ENCODE assay signal across 1 cellular context in the genomic region with DNA sequence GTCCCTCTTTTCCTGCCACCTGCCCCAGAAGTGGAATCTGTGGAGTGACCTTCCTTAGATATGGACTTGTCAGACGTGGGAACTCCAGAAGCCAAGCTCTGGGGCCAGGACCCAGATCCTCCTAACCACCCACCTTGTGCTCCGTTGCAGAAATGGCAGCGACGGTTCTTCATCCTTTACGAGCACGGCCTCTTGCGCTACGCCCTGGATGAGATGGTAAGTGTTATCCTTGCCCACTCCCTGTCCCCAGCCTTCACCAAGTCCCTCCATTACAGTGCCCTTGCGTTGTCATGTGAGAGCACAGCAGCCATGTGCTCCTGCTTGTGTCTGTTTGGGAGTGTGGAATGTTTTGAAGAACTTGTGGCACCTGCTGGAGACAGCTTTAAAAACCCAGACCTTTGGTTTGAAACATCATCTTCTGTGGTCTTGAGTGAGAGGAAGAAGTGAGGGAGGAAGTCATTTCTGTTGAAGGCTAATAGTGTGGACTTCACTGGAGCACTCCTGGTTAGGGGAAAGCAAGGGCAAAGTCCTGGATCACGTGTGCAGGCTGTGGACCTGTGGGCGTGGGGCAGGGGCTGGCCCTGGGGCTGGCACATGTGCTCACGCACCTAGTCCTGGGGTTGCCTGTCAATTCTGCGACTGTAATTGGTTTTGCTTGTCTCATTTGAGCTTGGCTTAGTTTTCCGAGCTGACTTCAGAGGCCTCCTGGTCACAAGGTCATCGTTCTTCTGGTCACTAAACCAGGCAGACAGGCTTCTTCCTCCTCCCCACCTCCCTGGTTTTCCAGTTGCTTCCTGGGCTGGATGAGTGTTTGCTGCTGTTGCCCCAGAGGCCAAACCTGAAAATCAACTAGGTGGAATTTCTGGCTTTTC.
TF ChIP-seq lines count a peak whose summit lies in the region.

No MANE protein-coding gene starts in this region.

TF ChIP-seq in HepG2, 621 proteins besides CTCF, POLR2A, EP300 and RAD21 (continued from another document and continues in another):
- peak; percentile 67; the same call in 1 of the 2 replicates for TF ChIP-seq NFKBIZ (CRISPR knock-in tag; IDR thresholded peaks at IDR 0.05)
- TF ChIP-seq, protein P1, sequence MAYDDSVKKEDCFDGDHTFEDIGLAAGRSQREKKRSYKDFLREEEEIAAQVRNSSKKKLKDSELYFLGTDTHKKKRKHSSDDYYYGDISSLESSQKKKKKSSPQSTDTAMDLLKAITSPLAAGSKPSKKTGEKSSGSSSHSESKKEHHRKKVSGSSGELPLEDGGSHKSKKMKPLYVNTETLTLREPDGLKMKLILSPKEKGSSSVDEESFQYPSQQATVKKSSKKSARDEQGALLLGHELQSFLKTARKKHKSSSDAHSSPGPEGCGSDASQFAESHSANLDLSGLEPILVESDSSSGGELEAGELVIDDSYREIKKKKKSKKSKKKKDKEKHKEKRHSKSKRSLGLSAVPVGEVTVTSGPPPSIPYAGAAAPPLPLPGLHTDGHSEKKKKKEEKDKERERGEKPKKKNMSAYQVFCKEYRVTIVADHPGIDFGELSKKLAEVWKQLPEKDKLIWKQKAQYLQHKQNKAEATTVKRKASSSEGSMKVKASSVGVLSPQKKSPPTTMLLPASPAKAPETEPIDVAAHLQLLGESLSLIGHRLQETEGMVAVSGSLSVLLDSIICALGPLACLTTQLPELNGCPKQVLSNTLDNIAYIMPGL (CRISPR knock-in tag; IDR thresholded peaks at IDR 0.05; ENCODE audit: borderline replicate concordance in 1 of 2, low read depth in 1 of 2), result 0 out of 4 replicates have a peak, but pooled peaks have one; percentile 19 to 42
- no peak for TF ChIP-seq ZC3H13 (CRISPR knock-in tag; IDR thresholded peaks at IDR 0.05)
- TF ChIP-seq ZMYM3 (CRISPR knock-in tag; IDR thresholded peaks at IDR 0.05), result peak; percentile 80
- peak; percentile 56; the same call in 1 of the 2 replicates for TF ChIP-seq ERF (CRISPR knock-in tag; IDR thresholded peaks at IDR 0.05)
- peak; percentile 97 for TF ChIP-seq ARNTL (CRISPR knock-in tag; IDR thresholded peaks at IDR 0.05)
- no peak; the same call in 1 of the 2 replicates for TF ChIP-seq ZNF574 (CRISPR knock-in tag; IDR thresholded peaks at IDR 0.05)
- TF ChIP-seq ZNF768 (CRISPR knock-in tag; IDR thresholded peaks at IDR 0.05), result no peak
- TF ChIP-seq, protein P2, sequence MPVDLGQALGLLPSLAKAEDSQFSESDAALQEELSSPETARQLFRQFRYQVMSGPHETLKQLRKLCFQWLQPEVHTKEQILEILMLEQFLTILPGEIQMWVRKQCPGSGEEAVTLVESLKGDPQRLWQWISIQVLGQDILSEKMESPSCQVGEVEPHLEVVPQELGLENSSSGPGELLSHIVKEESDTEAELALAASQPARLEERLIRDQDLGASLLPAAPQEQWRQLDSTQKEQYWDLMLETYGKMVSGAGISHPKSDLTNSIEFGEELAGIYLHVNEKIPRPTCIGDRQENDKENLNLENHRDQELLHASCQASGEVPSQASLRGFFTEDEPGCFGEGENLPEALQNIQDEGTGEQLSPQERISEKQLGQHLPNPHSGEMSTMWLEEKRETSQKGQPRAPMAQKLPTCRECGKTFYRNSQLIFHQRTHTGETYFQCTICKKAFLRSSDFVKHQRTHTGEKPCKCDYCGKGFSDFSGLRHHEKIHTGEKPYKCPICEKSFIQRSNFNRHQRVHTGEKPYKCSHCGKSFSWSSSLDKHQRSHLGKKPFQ (CRISPR knock-in tag; IDR thresholded peaks at IDR 0.05; ENCODE audit: insufficient replicate concordance), result no peak
- no peak for TF ChIP-seq MTF2 (CRISPR knock-in tag; IDR thresholded peaks at IDR 0.05; ENCODE audit: borderline replicate concordance)
- TF ChIP-seq ZNF616 (CRISPR knock-in tag; IDR thresholded peaks at IDR 0.05; ENCODE audit: low read depth), result 0 out of 2 replicates have a peak, but pooled peaks have one; percentile 42
- TF ChIP-seq THAP9 (CRISPR knock-in tag; IDR thresholded peaks at IDR 0.05; ENCODE audit: borderline replicate concordance), result peak; percentile 47; the same call in 1 of the 2 replicates
- peak; percentile 59; the same call in 1 of the 2 replicates for TF ChIP-seq ZNF709 (CRISPR knock-in tag; IDR thresholded peaks at IDR 0.05)
- peak; percentile 59 for TF ChIP-seq POGZ (CRISPR knock-in tag; IDR thresholded peaks at IDR 0.05)
- TF ChIP-seq ARNT2 (CRISPR knock-in tag; IDR thresholded peaks at IDR 0.05; ENCODE audit: low read depth), result 0 out of 2 replicates have a peak, but pooled peaks have one; percentile 49
- peak; percentile 88 for TF ChIP-seq HNF4A (CRISPR knock-in tag; IDR thresholded peaks at IDR 0.05)
- peak; percentile 56 for TF ChIP-seq NR2F6 (IDR thresholded peaks at IDR 0.05)
- peak; percentile 37; the same call in 1 of the 2 replicates for TF ChIP-seq NR2F6 (CRISPR knock-in tag; IDR thresholded peaks at IDR 0.05)
- peak; percentile 60 for TF ChIP-seq SP5 (CRISPR knock-in tag; IDR thresholded peaks at IDR 0.05; ENCODE audit: borderline replicate concordance, low read depth)
- no peak for TF ChIP-seq FUBP1 (CRISPR knock-in tag; IDR thresholded peaks at IDR 0.05; ENCODE audit: borderline replicate concordance)
- 0 out of 2 replicates have a peak, but pooled peaks have one; percentile 25 for TF ChIP-seq ZNF276 (CRISPR knock-in tag; IDR thresholded peaks at IDR 0.05; ENCODE audit: low read depth)
- 0 out of 2 replicates have a peak, but pooled peaks have one; percentile 30 for TF ChIP-seq ZBTB8A (CRISPR knock-in tag; IDR thresholded peaks at IDR 0.05; ENCODE audit: borderline replicate concordance, low read depth)
- peak; percentile 76; the same call in 1 of the 2 replicates for TF ChIP-seq FOXC1 (CRISPR knock-in tag; IDR thresholded peaks at IDR 0.05; ENCODE audit: borderline replicate concordance)
- TF ChIP-seq HBP1 (CRISPR knock-in tag; IDR thresholded peaks at IDR 0.05; ENCODE audit: low read depth), result peak; percentile 75; the same call in 1 of the 2 replicates
- no peak for TF ChIP-seq SOX13 (IDR thresholded peaks at IDR 0.05)
- TF ChIP-seq SOX13 (CRISPR knock-in tag; conservative IDR thresholded peaks at IDR 0.05 in 1 of 2, IDR thresholded peaks at IDR 0.05 in 1 of 2), result peak in 1 of 2 experiments; percentile 47; a peak in 2 of 4 replicates
- TF ChIP-seq ZNF101 (CRISPR knock-in tag; IDR thresholded peaks at IDR 0.05; ENCODE audit: borderline replicate concordance, low read depth), result peak; percentile 48; the same call in 1 of the 2 replicates
- TF ChIP-seq HDAC1 (CRISPR knock-in tag; IDR thresholded peaks at IDR 0.05), result peak; percentile 77
- no peak for TF ChIP-seq ZBTB1 (CRISPR knock-in tag; IDR thresholded peaks at IDR 0.05; ENCODE audit: borderline replicate concordance)
- no peak for TF ChIP-seq ZNF296 (CRISPR knock-in tag; conservative IDR thresholded peaks at IDR 0.05)
- peak; percentile 19; the same call in 1 of the 2 replicates for TF ChIP-seq CREM (IDR thresholded peaks at IDR 0.05)
- TF ChIP-seq CREM (CRISPR knock-in tag; IDR thresholded peaks at IDR 0.05), result no peak
- peak; percentile 38 for TF ChIP-seq YY1 (IDR thresholded peaks at IDR 0.05; ENCODE audit: insufficient read depth, insufficient replicate concordance, low read depth, low read length)
- no peak for TF ChIP-seq LCORL (IDR thresholded peaks at IDR 0.05)
- peak; percentile 88 for TF ChIP-seq LCORL (CRISPR knock-in tag; IDR thresholded peaks at IDR 0.05)
- 0 out of 2 replicates have a peak, but pooled peaks have one; percentile 80 for TF ChIP-seq DMTF1 (CRISPR knock-in tag; IDR thresholded peaks at IDR 0.05)
- TF ChIP-seq SAP130 (CRISPR knock-in tag; IDR thresholded peaks at IDR 0.05; ENCODE audit: low read depth), result peak; percentile 97
